1 cellular context compared by ENCODE assay signal in genomic region chr6:43917878-43918382, GRCh38.
TF ChIP-seq lines count a peak whose summit lies in the region.

No MANE protein-coding gene starts in this region.

TF ChIP-seq in HepG2, 621 proteins besides CTCF, POLR2A, EP300 and RAD21 (continued from another document and continues in another):
- TF ChIP-seq HNF1B (CRISPR knock-in tag; IDR thresholded peaks at IDR 0.05) (no peak), ZBTB34 (CRISPR knock-in tag; IDR thresholded peaks at IDR 0.05) (no peak), KIAA2018 (CRISPR knock-in tag; IDR thresholded peaks at IDR 0.05; ENCODE audit: borderline replicate concordance) (no peak), RXRB (CRISPR knock-in tag; IDR thresholded peaks at IDR 0.05; ENCODE audit: borderline replicate concordance) (no peak), SIX1 (CRISPR knock-in tag; IDR thresholded peaks at IDR 0.05; ENCODE audit: borderline replicate concordance) (no peak), ZBTB7B (CRISPR knock-in tag; IDR thresholded peaks at IDR 0.05) (no peak), SALL2 (CRISPR knock-in tag; IDR thresholded peaks at IDR 0.05) (no peak), HNF4A (CRISPR knock-in tag; IDR thresholded peaks at IDR 0.05) (no peak), NFE2 (CRISPR knock-in tag; IDR thresholded peaks at IDR 0.05) (no peak), RXRA (CRISPR knock-in tag; IDR thresholded peaks at IDR 0.05) (no peak), BCLAF1 (IDR thresholded peaks at IDR 0.05) (no peak), ZNF20 (CRISPR knock-in tag; IDR thresholded peaks at IDR 0.05) (no peak), SNAPC4 (CRISPR knock-in tag; IDR thresholded peaks at IDR 0.05) (0 out of 2 replicates have a peak, but pooled peaks have one; percentile 60), ZNF878 (CRISPR knock-in tag; IDR thresholded peaks at IDR 0.05) (peak; percentile 23; the same call in 1 of the 2 replicates), FOSL2 (CRISPR knock-in tag; IDR thresholded peaks at IDR 0.05) (peak; percentile 54), IKZF1 (IDR thresholded peaks at IDR 0.05) (no peak), RFX5 (IDR thresholded peaks at IDR 0.05; ENCODE audit: low read depth, low read length) (peak; percentile 27; the same call in 1 of the 2 replicates), HOXA7 (CRISPR knock-in tag; IDR thresholded peaks at IDR 0.05) (no peak), U2AF2 (IDR thresholded peaks at IDR 0.05; ENCODE audit: low read depth, low read length) (no peak), CCDC6 (CRISPR knock-in tag; IDR thresholded peaks at IDR 0.05) (no peak), SSRP1 (CRISPR knock-in tag; IDR thresholded peaks at IDR 0.05) (0 out of 2 replicates have a peak, but pooled peaks have one; percentile 1), ZFX (CRISPR knock-in tag; IDR thresholded peaks at IDR 0.05; ENCODE audit: low read depth) (peak; percentile 34; the same call in 1 of the 2 replicates), ZSCAN9 (CRISPR knock-in tag; IDR thresholded peaks at IDR 0.05; ENCODE audit: borderline replicate concordance) (peak; percentile 0; the same call in 1 of the 2 replicates), ZNF335 (CRISPR knock-in tag; IDR thresholded peaks at IDR 0.05) (no peak), NFKB2 (CRISPR knock-in tag; IDR thresholded peaks at IDR 0.05; ENCODE audit: borderline replicate concordance) (no peak), RARG (CRISPR knock-in tag; IDR thresholded peaks at IDR 0.05; ENCODE audit: low read depth) (no peak), ARID2 (CRISPR knock-in tag; IDR thresholded peaks at IDR 0.05; ENCODE audit: borderline replicate concordance) (0 out of 2 replicates have a peak, but pooled peaks have one; percentile 5), ZHX1 (CRISPR knock-in tag; IDR thresholded peaks at IDR 0.05; ENCODE audit: low read depth) (no peak), SPEN (CRISPR knock-in tag; IDR thresholded peaks at IDR 0.05; ENCODE audit: low read depth) (no peak), THRA (CRISPR knock-in tag; IDR thresholded peaks at IDR 0.05; ENCODE audit: borderline replicate concordance) (no peak)
